Comparison of ENCODE assay signal across 10 cellular contexts in the genomic region with DNA sequence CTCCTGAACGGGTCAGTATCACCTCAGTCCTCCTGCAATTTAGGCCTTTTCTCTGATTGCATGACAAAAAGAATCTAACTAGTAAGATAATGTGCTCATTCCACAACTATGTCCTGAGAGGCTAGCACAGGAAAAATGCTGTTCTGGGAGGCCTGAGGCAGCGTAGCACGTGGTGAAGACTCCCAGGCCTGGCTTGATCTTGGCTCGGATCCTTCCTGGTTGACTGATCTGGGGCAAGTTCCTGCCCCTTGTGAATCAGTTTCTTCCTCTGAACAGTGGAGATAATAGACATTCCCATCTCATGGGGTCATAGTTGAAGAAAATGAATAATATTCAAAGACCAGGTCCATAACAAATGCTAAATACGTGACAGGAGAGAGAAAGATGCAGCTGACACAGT. TPM values are rescaled to one million over a fixed set of nuclear protein-coding genes. Genes with fewer than 3 reads are reported as not detected.
DNase-seq lines count a peak whose midpoint lies in the region; ATAC-seq and TF ChIP-seq lines count a peak whose summit lies in the region.
"Had no signal": no experiment of that assay in that cellular context is flagged by ENCODE, and none has a peak within 500 bp of the region (broad histone marks: within the 10 kb centered on the region; RNA-seq: fewer than 3 reads in every experiment).

No MANE protein-coding gene starts in this region.

- DNase-seq in EH (ENCODE audit: low read depth) (peak; percentile 99), T-helper 17 cell (no peak), fibroblast of villous mesenchyme (ENCODE audit: low read depth) (peak; percentile 77), pulmonary artery endothelial cell (ENCODE audit: low read depth, low spot score) (peak; percentile 76), medulla oblongata (ENCODE audit: extremely low spot score) (no peak), RPMI8226 (no peak)
- DNase-seq: activated naive CD4-positive, alpha-beta T cell treated with anti-CD3 and anti-CD28 coated beads, Interleukin-2, amount 50 U/mL, for 16 hours had no signal

- peaks cover 2% of the 10 kb centered on the region for H3K36me3 Mint-ChIP-seq in T-helper 17 cell (ENCODE audit: low read depth)

- no peak overlapping the region for H3K4me3 ChIP-seq in fibroblast of villous mesenchyme (ENCODE audit: low read depth, low read length)
- H3K4me3 ChIP-seq: tibial artery had no signal

- ATAC-seq in T-helper 17 cell = no peak
- ATAC-seq in GM18868 (IDR thresholded peaks at IDR 0.05; ENCODE audit: unreplicated experiment) = no peak
- ATAC-seq in HG02588 (IDR thresholded peaks at IDR 0.05; ENCODE audit: unreplicated experiment) = no peak

- peaks cover 8% of the 10 kb centered on the region for H3K4me1 Mint-ChIP-seq in T-helper 17 cell

- no peaks in the 10 kb centered on the region for H3K9me3 ChIP-seq in T-helper 17 cell (ENCODE audit: control insufficient read depth, low read length, poor library complexity, severe bottlenecking)
- H3K9me3 ChIP-seq: tibial artery had no signal

- TF ChIP-seq CTCF in fibroblast of villous mesenchyme (IDR thresholded peaks at IDR 0.05; ENCODE audit: insufficient read depth, low read depth, low read length) = no peak

- H3K27ac Mint-ChIP-seq in T-helper 17 cell = peak overlapping the region; percentile 83

- H3K4me3 Mint-ChIP-seq in T-helper 17 cell = no peak overlapping the region

- peaks cover 9% of the 10 kb centered on the region for H3K27me3 Mint-ChIP-seq in T-helper 17 cell

RNA-seq across cellular contexts. Expression of a gene that starts 12.3 kb away (rescaled TPM):
- total RNA-seq in T-helper 17 cell (10 to 100 TPM; 17.2 to 21.7 TPM), fibroblast of villous mesenchyme (1.3 and 6.1 TPM in 2 replicates), pulmonary artery endothelial cell (2.0 and 4.0 TPM in 2 replicates)

Comparison
In these comparisons a context has a peak if more than half of its experiments do, and no peak if none do; other contexts are left out.
1. DNase-seq: peak in EH (single experiment), fibroblast of villous mesenchyme (single experiment) and pulmonary artery endothelial cell (single experiment); none in T-helper 17 cell (0 of 3), medulla oblongata (single experiment) and RPMI8226 (single experiment).